In genomic region chr9:124600407-124600806, GRCh38 we compare ENCODE assay signal across 27 cellular contexts.
"Had no signal": no experiment of that assay in that cellular context is flagged by ENCODE, and none has a peak within 500 bp of the region (broad histone marks: within the 10 kb centered on the region; RNA-seq: fewer than 3 reads in every experiment).

No MANE protein-coding gene starts in this region.

- H3K9me3 Mint-ChIP-seq: activated CD4-positive, alpha-beta memory T cell treated with anti-CD3 and anti-CD28 coated beads, Interleukin-2, amount 10 ng/mL, durations not matched to agents 7 days and 5 days; activated CD4-positive, alpha-beta T cell treated with anti-CD3 and anti-CD28 coated beads, Interleukin-2, amount 10 ng/mL, durations not matched to agents 7 days and 5 days; activated T-cell treated with anti-CD3 and anti-CD28 coated beads, Interleukin-2, amount 50 U/mL, for 24 hours; activated T-helper 17 cell treated with anti-CD3 and anti-CD28 coated beads, Interleukin-2, amount 50 U/mL, for 72 hours; central memory CD8-positive, alpha-beta T cell; dendritic cell treated with granulocyte-macrophage colony-stimulating factor and Interleukin-4, amounts not matched to agents 40 ng/mL and 50 ng/mL, for 4 days had no signal

- DNase-seq: activated CD4-positive, alpha-beta memory T cell treated with anti-CD3 and anti-CD28 coated beads, Interleukin-2, amount 10 ng/mL, durations not matched to agents 7 days and 5 days; activated CD4-positive, alpha-beta T cell treated with anti-CD3 and anti-CD28 coated beads for 1 hour; activated CD4-positive, alpha-beta T cell treated with anti-CD3 and anti-CD28 coated beads for 4 hours; activated CD4-positive, alpha-beta T cell treated with anti-CD3 and anti-CD28 coated beads, Interleukin-2, amount 10 ng/mL, durations not matched to agents 7 days and 5 days; activated CD4-positive, alpha-beta T cell treated with anti-CD3 and anti-CD28 coated beads, Interleukin-2, amount 50 U/mL, for 4 hours; activated CD8-positive, alpha-beta memory T cell treated with anti-CD3 and anti-CD28 coated beads, Interleukin-2, amount 50 U/mL, for 48 hours; activated effector memory CD4-positive, alpha-beta T cell treated with Interleukin-2 at 50 U/mL for 16 hours; activated gamma-delta T cell treated with Interleukin-2 at 50 U/mL for 16 hours; activated naive CD4-positive, alpha-beta T cell treated with anti-CD3 and anti-CD28 coated beads, Interleukin-2, amount 50 U/mL, for 16 hours; activated naive CD4-positive, alpha-beta T cell treated with Interleukin-2 at 50 U/mL for 16 hours; activated T-cell treated with anti-CD3 and anti-CD28 coated beads for 4 hours; activated T-cell treated with anti-CD3 and anti-CD28 coated beads, Interleukin-2, amount 50 U/mL, for 24 hours; amniotic stem cell; anterior cingulate cortex; brain microvascular endothelial cell; dorsolateral prefrontal cortex; effector memory CD4-positive, alpha-beta T cell; endodermal cell; foreskin keratinocyte; gastrocnemius medialis; glutamatergic neuron; T-helper 2 cell had no signal

- H3K27ac Mint-ChIP-seq: activated CD4-positive, alpha-beta memory T cell treated with anti-CD3 and anti-CD28 coated beads, Interleukin-2, amount 10 ng/mL, durations not matched to agents 7 days and 5 days; activated CD4-positive, alpha-beta T cell treated with anti-CD3 and anti-CD28 coated beads, Interleukin-2, amount 10 ng/mL, durations not matched to agents 7 days and 5 days; activated naive CD8-positive, alpha-beta T cell; activated T-cell treated with anti-CD3 and anti-CD28 coated beads, Interleukin-2, amount 50 U/mL, for 24 hours; activated T-helper 17 cell treated with anti-CD3 and anti-CD28 coated beads, Interleukin-2, amount 50 U/mL, for 72 hours; dendritic cell treated with granulocyte-macrophage colony-stimulating factor and Interleukin-4, amounts not matched to agents 40 ng/mL and 50 ng/mL, for 4 days; endodermal cell had no signal

- H3K4me3 Mint-ChIP-seq: activated CD4-positive, alpha-beta memory T cell treated with anti-CD3 and anti-CD28 coated beads, Interleukin-2, amount 10 ng/mL, durations not matched to agents 7 days and 5 days; activated CD4-positive, alpha-beta T cell treated with anti-CD3 and anti-CD28 coated beads, Interleukin-2, amount 10 ng/mL, durations not matched to agents 7 days and 5 days; activated naive CD8-positive, alpha-beta T cell; activated T-cell treated with anti-CD3 and anti-CD28 coated beads, Interleukin-2, amount 50 U/mL, for 24 hours; activated T-helper 17 cell treated with anti-CD3 and anti-CD28 coated beads, Interleukin-2, amount 50 U/mL, for 72 hours; central memory CD8-positive, alpha-beta T cell; dendritic cell treated with granulocyte-macrophage colony-stimulating factor and Interleukin-4, amounts not matched to agents 40 ng/mL and 50 ng/mL, for 4 days; endodermal cell had no signal

- H3K36me3 Mint-ChIP-seq: activated naive CD8-positive, alpha-beta T cell had no signal

- H3K4me1 Mint-ChIP-seq: activated CD4-positive, alpha-beta memory T cell treated with anti-CD3 and anti-CD28 coated beads, Interleukin-2, amount 10 ng/mL, durations not matched to agents 7 days and 5 days; activated CD4-positive, alpha-beta T cell treated with anti-CD3 and anti-CD28 coated beads, Interleukin-2, amount 10 ng/mL, durations not matched to agents 7 days and 5 days; activated T-helper 17 cell treated with anti-CD3 and anti-CD28 coated beads, Interleukin-2, amount 50 U/mL, for 72 hours; central memory CD8-positive, alpha-beta T cell had no signal

- H3K27me3 Mint-ChIP-seq: dendritic cell treated with granulocyte-macrophage colony-stimulating factor and Interleukin-4, amounts not matched to agents 40 ng/mL and 50 ng/mL, for 4 days had no signal

- ATAC-seq: activated T-helper 17 cell treated with anti-CD3 and anti-CD28 coated beads, Interleukin-2, amount 50 U/mL, for 72 hours; esophagus mucosa; foreskin keratinocyte; gastrocnemius medialis had no signal
